In the genomic region with DNA sequence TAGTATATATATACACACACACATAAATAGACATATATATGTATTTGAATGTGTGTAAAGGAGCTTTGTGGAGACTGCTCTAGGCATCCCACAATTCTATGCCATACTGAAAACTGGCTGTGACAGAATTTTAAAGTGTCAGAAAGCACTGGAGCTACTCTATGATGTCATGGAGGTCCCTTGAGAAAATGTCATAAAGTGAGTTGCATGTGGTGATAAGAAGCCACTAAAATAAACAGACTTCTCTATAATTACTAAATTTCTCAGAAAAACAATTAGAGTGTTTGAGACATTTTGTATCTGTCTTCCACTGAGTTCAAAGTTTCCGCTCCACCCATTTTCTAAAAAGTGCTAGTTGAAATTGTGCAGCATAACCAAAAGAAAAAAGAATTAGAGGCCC, we compare ENCODE assay signal across 23 cellular contexts.
DNase-seq lines count a peak whose midpoint lies in the region; TF ChIP-seq lines count a peak whose summit lies in the region.
"Had no signal": no experiment of that assay in that cellular context is flagged by ENCODE, and none has a peak within 500 bp of the region (broad histone marks: within the 10 kb centered on the region; RNA-seq: fewer than 3 reads in every experiment).

No MANE protein-coding gene starts in this region.

- TF ChIP-seq CTCF in HEK293 (tag by site-specific recombination; IDR thresholded peaks at IDR 0.05): no peak

- no peak overlapping the region for H2BK15ac ChIP-seq in mesenchymal stem cell (ENCODE audit: low read depth, poor library complexity, severe bottlenecking)

- H3K4me2 ChIP-seq in mesenchymal stem cell (ENCODE audit: low read length, poor library complexity, severe bottlenecking): no peak overlapping the region
- H3K4me2 ChIP-seq: BLaER1 had no signal

- H2AFZ ChIP-seq in mesenchymal stem cell (ENCODE audit: low read depth, low read length): no peak overlapping the region

- no peak overlapping the region for H2BK120ac ChIP-seq in mesenchymal stem cell (ENCODE audit: low read depth, low read length)

- no peak overlapping the region for H2AK5ac ChIP-seq in mesenchymal stem cell (ENCODE audit: low read length, severe bottlenecking)

- no peak overlapping the region for H4K8ac ChIP-seq in mesenchymal stem cell (ENCODE audit: low read length)

- H3K36me3 ChIP-seq in HEK293 (ENCODE audit: control insufficient read depth in 2 of 2, insufficient read depth in 1 of 2, low read length in 2 of 2): no peaks in the 10 kb centered on the region
- H3K36me3 ChIP-seq in mesenchymal stem cell (ENCODE audit: control insufficient read depth in 1 of 2, insufficient read depth in 2 of 2, low read depth in 1 of 2, low read length in 2 of 2): no peaks in the 10 kb centered on the region
- H3K36me3 ChIP-seq: BE2C, BLaER1 had no signal

- no peak overlapping the region for H3K27ac ChIP-seq in HEK293 (ENCODE audit: extremely low read depth, low read depth, low read length)
- H3K27ac ChIP-seq in mesenchymal stem cell (ENCODE audit: low read length, poor library complexity, severe bottlenecking): peak overlapping the region; percentile 45
- H3K27ac ChIP-seq: BLaER1 had no signal

- H3K4me1 ChIP-seq in HEK293 (ENCODE audit: control insufficient read depth, insufficient read depth, low read length) (no peaks in the 10 kb centered on the region), mesenchymal stem cell (ENCODE audit: control insufficient read depth, insufficient read depth, low read depth, low read length) (peaks cover 4% of the 10 kb centered on the region)

- no peak overlapping the region for H3K4ac ChIP-seq in mesenchymal stem cell (ENCODE audit: low read depth in 1 of 2, low read length in 2 of 2)

- CTCF ChIA-PET in HEK293 (lab: Yijun Ruan, JAX): interaction anchor here (1.9 kb wide), 1 partner anchor 12 kb away, joined by 8 read pairs; no protein-coding TSS in a partner anchor
- CTCF ChIA-PET in HEK293T (lab: Yijun Ruan, JAX): no interaction called here

- H2BK5ac ChIP-seq in mesenchymal stem cell (ENCODE audit: low read depth, low read length, poor library complexity, severe bottlenecking): no peak overlapping the region

- H3K9ac ChIP-seq in mesenchymal stem cell (ENCODE audit: low read length): no peak overlapping the region
- H3K9ac ChIP-seq: BLaER1 had no signal

- no peak overlapping the region for H4K91ac ChIP-seq in mesenchymal stem cell (ENCODE audit: low read length)

- H3K4me3 ChIP-seq in HEK293 (ENCODE audit: low read depth, low read length) (no peak overlapping the region), mesenchymal stem cell (ENCODE audit: insufficient read depth in 1 of 2, low read depth in 1 of 2, low read length in 2 of 2) (no peak overlapping the region)
- H3K4me3 ChIP-seq: BLaER1, GM12878 had no signal

- POLR2A ChIA-PET in HEK293 (lab: Yijun Ruan, JAX): no interaction called here
- POLR2A ChIA-PET in HEK293T (lab: Yijun Ruan, JAX): no interaction called here

- no peak overlapping the region for H2BK12ac ChIP-seq in mesenchymal stem cell (ENCODE audit: low read length in 2 of 2)

- no peak overlapping the region for H3K14ac ChIP-seq in mesenchymal stem cell (ENCODE audit: low read length in 2 of 2)

- no peaks in the 10 kb centered on the region for H3K9me3 ChIP-seq in HEK293 (ENCODE audit: control insufficient read depth, insufficient read depth, low read depth, low read length)
- H3K9me3 ChIP-seq in mesenchymal stem cell (ENCODE audit: control insufficient read depth, low read length): no peaks in the 10 kb centered on the region
- H3K9me3 ChIP-seq: BE2C, BLaER1 had no signal

- H3K79me1 ChIP-seq in mesenchymal stem cell (replicated peaks; ENCODE audit: low read length, poor library complexity, severe bottlenecking): no peaks in the 10 kb centered on the region

- WGBS in mesenchymal stem cell: 100% methylated on average over 1 of the region's 1 CpG

- no peak overlapping the region for H3K18ac ChIP-seq in mesenchymal stem cell (ENCODE audit: low read depth in 1 of 2, low read length in 2 of 2)

- peak; percentile 16 for DNase-seq in HEK293T (ENCODE audit: extremely low spot score)
- DNase-seq in mesenchymal stem cell: no peak
- DNase-seq in activated T-cell treated with anti-CD3 and anti-CD28 coated beads, Interleukin-2, amount 50 U/mL, for 1 hour: no peak
- no peak for DNase-seq in superior temporal gyrus (ENCODE audit: extremely low spot score)
- DNase-seq in T-helper 9 cell: no peak
- DNase-seq: 8988T; ACHN; BE2C; C1 segment of cervical spinal cord; CD4-positive, alpha-beta memory T cell; CD4-positive, CD25-positive, alpha-beta regulatory T cell; CD8-positive, alpha-beta memory T cell; COR-L47; DMS 273 treated with DMSO at 0.1 percent for 48 hours; DMS153; DMS53; DMS79; DND-41; EL; GDM1 had no signal

- H3K23ac ChIP-seq in mesenchymal stem cell (ENCODE audit: low read length in 2 of 2): no peak overlapping the region

- H3K27me3 ChIP-seq in mesenchymal stem cell (ENCODE audit: control insufficient read depth in 1 of 2, insufficient read depth in 1 of 2, low read length in 2 of 2): no peaks in the 10 kb centered on the region
- H3K27me3 ChIP-seq: BE2C, BLaER1 had no signal

TF ChIP-seq in HEK293, 187 proteins besides CTCF, POLR2A, EP300 and RAD21 (continues in another document):
- peak; percentile 72 for TF ChIP-seq ZNF629 (tag by site-specific recombination; IDR thresholded peaks at IDR 0.05)
- TF ChIP-seq, protein P1, sequence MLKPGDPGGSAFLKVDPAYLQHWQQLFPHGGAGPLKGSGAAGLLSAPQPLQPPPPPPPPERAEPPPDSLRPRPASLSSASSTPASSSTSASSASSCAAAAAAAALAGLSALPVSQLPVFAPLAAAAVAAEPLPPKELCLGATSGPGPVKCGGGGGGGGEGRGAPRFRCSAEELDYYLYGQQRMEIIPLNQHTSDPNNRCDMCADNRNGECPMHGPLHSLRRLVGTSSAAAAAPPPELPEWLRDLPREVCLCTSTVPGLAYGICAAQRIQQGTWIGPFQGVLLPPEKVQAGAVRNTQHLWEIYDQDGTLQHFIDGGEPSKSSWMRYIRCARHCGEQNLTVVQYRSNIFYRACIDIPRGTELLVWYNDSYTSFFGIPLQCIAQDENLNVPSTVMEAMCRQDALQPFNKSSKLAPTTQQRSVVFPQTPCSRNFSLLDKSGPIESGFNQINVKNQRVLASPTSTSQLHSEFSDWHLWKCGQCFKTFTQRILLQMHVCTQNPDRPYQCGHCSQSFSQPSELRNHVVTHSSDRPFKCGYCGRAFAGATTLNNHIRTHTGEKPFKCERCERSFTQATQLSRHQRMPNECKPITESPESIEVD (tag by site-specific recombination; IDR thresholded peaks at IDR 0.05): peak; percentile 82
- peak; percentile 32; the same call in 1 of the 2 replicates for TF ChIP-seq SP7 (tag by site-specific recombination; IDR thresholded peaks at IDR 0.05)
- no peak for TF ChIP-seq SCRT2 (tag by site-specific recombination; IDR thresholded peaks at IDR 0.05)
- TF ChIP-seq ZEB2 (tag by site-specific recombination; IDR thresholded peaks at IDR 0.05): no peak
- TF ChIP-seq, protein P2, sequence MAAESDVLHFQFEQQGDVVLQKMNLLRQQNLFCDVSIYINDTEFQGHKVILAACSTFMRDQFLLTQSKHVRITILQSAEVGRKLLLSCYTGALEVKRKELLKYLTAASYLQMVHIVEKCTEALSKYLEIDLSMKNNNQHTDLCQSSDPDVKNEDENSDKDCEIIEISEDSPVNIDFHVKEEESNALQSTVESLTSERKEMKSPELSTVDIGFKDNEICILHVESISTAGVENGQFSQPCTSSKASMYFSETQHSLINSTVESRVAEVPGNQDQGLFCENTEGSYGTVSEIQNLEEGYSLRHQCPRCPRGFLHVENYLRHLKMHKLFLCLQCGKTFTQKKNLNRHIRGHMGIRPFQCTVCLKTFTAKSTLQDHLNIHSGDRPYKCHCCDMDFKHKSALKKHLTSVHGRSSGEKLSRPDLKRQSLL (tag by site-specific recombination; IDR thresholded peaks at IDR 0.05): peak; percentile 83
- no peak for TF ChIP-seq ZFP37 (tag by site-specific recombination; IDR thresholded peaks at IDR 0.05)
- 0 out of 2 replicates have a peak, but pooled peaks have one; percentile 18 for TF ChIP-seq FEZF1 (tag by site-specific recombination; IDR thresholded peaks at IDR 0.05)

TF ChIP-seq in HEK293T, 16 proteins besides CTCF, POLR2A, EP300 and RAD21:
- no peak for TF ChIP-seq FOXA1 (IDR thresholded peaks at IDR 0.05)
- TF ChIP-seq FOXM1 (IDR thresholded peaks at IDR 0.05; ENCODE audit: borderline replicate concordance): no peak
- no peak for TF ChIP-seq SUZ12 (IDR thresholded peaks at IDR 0.05)
